Comparison of ENCODE assay signal across 29 cellular contexts in genomic region chr5:56598941-56599340, GRCh38.
DNase-seq lines count a peak whose midpoint lies in the region; ATAC-seq, FAIRE-seq and TF ChIP-seq lines count a peak whose summit lies in the region.
"Had no signal": no experiment of that assay in that cellular context is flagged by ENCODE, and none has a peak within 500 bp of the region (broad histone marks: within the 10 kb centered on the region; RNA-seq: fewer than 3 reads in every experiment).

No MANE protein-coding gene starts in this region.

- H3K9me3 Mint-ChIP-seq in activated CD4-positive, alpha-beta T cell treated with anti-CD3 and anti-CD28 coated beads, Interleukin-2, amount 10 ng/mL, durations not matched to agents 24 days and 14 days: peaks cover 13% of the 10 kb centered on the region
- H3K9me3 Mint-ChIP-seq in activated T-helper 17 cell treated with anti-CD3 and anti-CD28 coated beads, Interleukin-2, amount 50 U/mL, for 72 hours: no peaks in the 10 kb centered on the region
- H3K9me3 Mint-ChIP-seq in memory B cell (no peaks in the 10 kb centered on the region), endothelial cell (ENCODE audit: unreplicated experiment) (no peaks in the 10 kb centered on the region)
- H3K9me3 Mint-ChIP-seq in activated naive CD8-positive, alpha-beta T cell treated with anti-CD3 and anti-CD28 coated beads for 36 hours: no peaks in the 10 kb centered on the region

- intact Hi-C loops in activated CD4-positive, alpha-beta T cell treated with anti-CD3 and anti-CD28 coated beads, Interleukin-2, amount 10 ng/mL, durations not matched to agents 24 days and 14 days (cut with micrococcal nuclease): no loop called here

- no peak overlapping the region for H3K4me3 ChIP-seq in small intestine (ENCODE audit: low read depth in 1 of 2, low read length in 2 of 2)
- H3K4me3 ChIP-seq: MG63, PC-9 had no signal

- no peak for TF ChIP-seq CTCF in endothelial cell (IDR thresholded peaks at IDR 0.05; ENCODE audit: unreplicated experiment)

- peaks cover 25% of the 10 kb centered on the region for H3K4me1 Mint-ChIP-seq in activated CD4-positive, alpha-beta T cell treated with anti-CD3 and anti-CD28 coated beads, Interleukin-2, amount 10 ng/mL, durations not matched to agents 24 days and 14 days
- H3K4me1 Mint-ChIP-seq in activated T-helper 17 cell treated with anti-CD3 and anti-CD28 coated beads, Interleukin-2, amount 50 U/mL, for 72 hours: peaks cover 34% of the 10 kb centered on the region
- H3K4me1 Mint-ChIP-seq in memory B cell (peaks cover 19% of the 10 kb centered on the region), endothelial cell (ENCODE audit: unreplicated experiment) (no peaks in the 10 kb centered on the region)
- peaks cover 4% of the 10 kb centered on the region for H3K4me1 Mint-ChIP-seq in activated naive CD8-positive, alpha-beta T cell treated with anti-CD3 and anti-CD28 coated beads for 36 hours

- H3K27me3 Mint-ChIP-seq in activated CD4-positive, alpha-beta T cell treated with anti-CD3 and anti-CD28 coated beads, Interleukin-2, amount 10 ng/mL, durations not matched to agents 24 days and 14 days: peaks cover under 1% of the 10 kb centered on the region
- no peaks in the 10 kb centered on the region for H3K27me3 Mint-ChIP-seq in activated T-helper 17 cell treated with anti-CD3 and anti-CD28 coated beads, Interleukin-2, amount 50 U/mL, for 72 hours
- H3K27me3 Mint-ChIP-seq in memory B cell: no peaks in the 10 kb centered on the region
- no peaks in the 10 kb centered on the region for H3K27me3 Mint-ChIP-seq in endothelial cell (ENCODE audit: unreplicated experiment)
- no peaks in the 10 kb centered on the region for H3K27me3 Mint-ChIP-seq in activated naive CD8-positive, alpha-beta T cell treated with anti-CD3 and anti-CD28 coated beads for 36 hours

- H3K4me1 ChIP-seq in small intestine (ENCODE audit: control insufficient read depth in 2 of 2, insufficient read depth in 1 of 2, low read depth in 1 of 2, low read length in 1 of 2): no peaks in the 10 kb centered on the region

- ATAC-seq in activated T-helper 17 cell treated with anti-CD3 and anti-CD28 coated beads, Interleukin-2, amount 50 U/mL, for 72 hours (replicated peaks): no peak
- ATAC-seq in memory B cell (ENCODE audit: low read depth): no peak
- ATAC-seq in HG03460 (IDR thresholded peaks at IDR 0.05; ENCODE audit: unreplicated experiment): no peak

- peak; percentile 51 for FAIRE-seq in small intestine (lab: Jason Lieb, UNC)
- FAIRE-seq: GM12892, GM19239, H1 had no signal

- DNase-seq in activated CD4-positive, alpha-beta T cell treated with anti-CD3 and anti-CD28 coated beads, Interleukin-2, amount 10 ng/mL, durations not matched to agents 24 days and 14 days: no peak
- no peak for DNase-seq in activated CD4-positive, alpha-beta T cell treated with anti-CD3 and anti-CD28 coated beads, Interleukin-2, amount 50 U/mL, for 1 hour
- DNase-seq in memory B cell (ENCODE audit: low spot score in 2 of 2): no peak
- no peak for DNase-seq in small intestine
- DNase-seq in endothelial cell (ENCODE audit: low spot score): no peak
- DNase-seq in activated naive CD8-positive, alpha-beta T cell treated with anti-CD3 and anti-CD28 coated beads for 36 hours: no peak
- DNase-seq: 8988T, ACHN, BE2C, Calu3, DMS153, DND-41, HCEC 1CT, IMR-90, KG1, MG63, NCI-H1105 treated with DMSO at 0.1 percent for 48 hours, NCI-H2029, NCI-H446 treated with DMSO at 0.1 percent for 48 hours, NCI-H526, NCI-H82, PC-9, SHP77 had no signal

- no peak overlapping the region for H3K27ac ChIP-seq in small intestine (ENCODE audit: low read depth in 1 of 2, low read length in 1 of 2)
- H3K27ac ChIP-seq: PC-9, RWPE1 had no signal

- H3K36me3 ChIP-seq in small intestine (ENCODE audit: control insufficient read depth in 2 of 2, insufficient read depth in 2 of 2, low read length in 2 of 2): no peaks in the 10 kb centered on the region
- H3K36me3 ChIP-seq: BE2C, MG63 had no signal

- H3K27ac Mint-ChIP-seq in activated CD4-positive, alpha-beta T cell treated with anti-CD3 and anti-CD28 coated beads, Interleukin-2, amount 10 ng/mL, durations not matched to agents 24 days and 14 days: peak overlapping the region; percentile 6
- peak overlapping the region; percentile 40 for H3K27ac Mint-ChIP-seq in activated T-helper 17 cell treated with anti-CD3 and anti-CD28 coated beads, Interleukin-2, amount 50 U/mL, for 72 hours
- H3K27ac Mint-ChIP-seq in memory B cell (peak overlapping the region; percentile 62), endothelial cell (ENCODE audit: unreplicated experiment) (no peak overlapping the region)
- H3K27ac Mint-ChIP-seq in activated naive CD8-positive, alpha-beta T cell treated with anti-CD3 and anti-CD28 coated beads for 36 hours: no peak overlapping the region

- H3K9me3 ChIP-seq in small intestine (ENCODE audit: control insufficient read depth, low read depth): no peaks in the 10 kb centered on the region
- H3K9me3 ChIP-seq: BE2C, MG63 had no signal

- H3K4me3 Mint-ChIP-seq in activated CD4-positive, alpha-beta T cell treated with anti-CD3 and anti-CD28 coated beads, Interleukin-2, amount 10 ng/mL, durations not matched to agents 24 days and 14 days: no peak overlapping the region
- no peak overlapping the region for H3K4me3 Mint-ChIP-seq in activated T-helper 17 cell treated with anti-CD3 and anti-CD28 coated beads, Interleukin-2, amount 50 U/mL, for 72 hours
- H3K4me3 Mint-ChIP-seq in memory B cell: no peak overlapping the region
- H3K4me3 Mint-ChIP-seq in endothelial cell (ENCODE audit: unreplicated experiment): no peak overlapping the region
- H3K4me3 Mint-ChIP-seq in activated naive CD8-positive, alpha-beta T cell treated with anti-CD3 and anti-CD28 coated beads for 36 hours: no peak overlapping the region

- peaks cover 3% of the 10 kb centered on the region for H3K36me3 Mint-ChIP-seq in activated CD4-positive, alpha-beta T cell treated with anti-CD3 and anti-CD28 coated beads, Interleukin-2, amount 10 ng/mL, durations not matched to agents 24 days and 14 days (ENCODE audit: low read depth)
- H3K36me3 Mint-ChIP-seq in activated T-helper 17 cell treated with anti-CD3 and anti-CD28 coated beads, Interleukin-2, amount 50 U/mL, for 72 hours (ENCODE audit: low read depth): no peaks in the 10 kb centered on the region
- peaks cover 6% of the 10 kb centered on the region for H3K36me3 Mint-ChIP-seq in memory B cell
- H3K36me3 Mint-ChIP-seq in endothelial cell (ENCODE audit: low read depth, unreplicated experiment): no peaks in the 10 kb centered on the region
- H3K36me3 Mint-ChIP-seq in activated naive CD8-positive, alpha-beta T cell treated with anti-CD3 and anti-CD28 coated beads for 36 hours: no peaks in the 10 kb centered on the region

- no peaks in the 10 kb centered on the region for H3K27me3 ChIP-seq in small intestine (ENCODE audit: control insufficient read depth in 2 of 2, insufficient read depth in 2 of 2, low read length in 2 of 2)
- H3K27me3 ChIP-seq: BE2C, MG63 had no signal

Comparison
In these comparisons a context has a peak if more than half of its experiments do, and no peak if none do; other contexts are left out.
1. H3K27ac Mint-ChIP-seq: peak in activated CD4-positive, alpha-beta T cell treated with anti-CD3 and anti-CD28 coated beads, Interleukin-2, amount 10 ng/mL, durations not matched to agents 24 days and 14 days (single experiment), activated T-helper 17 cell treated with anti-CD3 and anti-CD28 coated beads, Interleukin-2, amount 50 U/mL, for 72 hours (single experiment) and memory B cell (single experiment); none in endothelial cell (single experiment) and activated naive CD8-positive, alpha-beta T cell treated with anti-CD3 and anti-CD28 coated beads for 36 hours (single experiment).